Comparison of ENCODE assay signal across 8 cellular contexts in the genomic region with DNA sequence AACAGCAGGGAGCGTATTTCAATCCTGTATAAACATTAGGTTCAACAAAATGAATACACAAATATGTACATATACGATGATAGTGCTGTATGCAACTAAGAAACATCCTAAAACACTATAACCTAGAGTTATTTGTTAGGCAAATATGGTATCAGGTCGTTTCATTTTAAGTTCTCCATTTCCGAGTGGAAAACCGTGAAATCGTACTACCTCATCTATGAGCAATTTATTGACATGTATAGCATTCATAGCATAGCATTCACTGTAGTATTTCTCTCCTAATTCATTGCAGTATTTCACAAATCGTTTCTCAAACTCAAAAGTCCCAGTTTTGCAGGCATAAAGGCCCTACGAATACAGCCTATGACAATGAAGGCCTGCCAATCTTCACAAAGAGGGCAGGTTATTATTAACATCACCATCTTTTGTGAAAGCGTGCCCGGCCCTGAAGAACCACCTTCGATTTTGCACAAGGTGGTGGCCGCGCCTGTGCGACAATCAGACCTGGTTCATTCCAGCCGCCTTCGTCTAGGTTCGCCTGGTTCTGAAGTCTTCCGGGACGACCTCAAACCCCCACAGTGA. TPM values are rescaled to one million over a fixed set of nuclear protein-coding genes. Genes with fewer than 3 reads are reported as not detected.
DNase-seq lines count a peak whose midpoint lies in the region; ATAC-seq and TF ChIP-seq lines count a peak whose summit lies in the region.

No MANE protein-coding gene starts in this region.

- H4K20me1 ChIP-seq in DOHH2 (ENCODE audit: control insufficient read depth, insufficient read depth, low read depth, low read length) (no peaks in the 10 kb centered on the region), Karpas-422 (ENCODE audit: insufficient read depth, low read depth, low read length) (no peaks in the 10 kb centered on the region)

- H3K4me3 ChIP-seq in DOHH2 (ENCODE audit: low read length): peak overlapping the region; percentile 84
- peak overlapping the region; percentile 88 for H3K4me3 ChIP-seq in Karpas-422 (ENCODE audit: low read length)
- H3K4me3 ChIP-seq in astrocyte of the spinal cord (ENCODE audit: low read depth, low read length): peak overlapping the region; percentile 74
- peak overlapping the region; percentile 19 to 65 (median 64) for H3K4me3 ChIP-seq in thyroid gland (replicated peaks in 1 of 3)

- intact Hi-C loops in thyroid gland (cut with DNase I): no loop called here

- no peaks in the 10 kb centered on the region for H3K27me3 ChIP-seq in DOHH2 (ENCODE audit: control insufficient read depth, low read length)
- no peaks in the 10 kb centered on the region for H3K27me3 ChIP-seq in Karpas-422 (ENCODE audit: low read length)
- no peaks in the 10 kb centered on the region for H3K27me3 ChIP-seq in thyroid gland

- peak; percentile 61 for DNase-seq in Karpas-422
- peak; percentile 7 for DNase-seq in astrocyte of the spinal cord (ENCODE audit: low read depth, low spot score)
- DNase-seq in left lobe of liver (ENCODE audit: low spot score): no peak
- DNase-seq in thyroid gland: no peak
- no peak for DNase-seq in iPS-NIHi7 (ENCODE audit: extremely low spot score)
- DNase-seq in NK-92 treated with Interleukin-12 subunit alpha and Interleukin-12 subunit beta, amount 100 ng/mL, for 24 hours (lab: John Stamatoyannopoulos, UW): no peak

- 5 to 6% methylated on average over 19 of the region's 19 CpGs for WGBS in thyroid gland, 2 donors

- H2AFZ ChIP-seq in Karpas-422 (ENCODE audit: low read length): no peak overlapping the region

- ATAC-seq in GM21526 (IDR thresholded peaks at IDR 0.05; ENCODE audit: low FRiP score, unreplicated experiment) (peak; percentile 2), left lobe of liver (peak; percentile 40)

- H3K4me1 ChIP-seq in DOHH2 (ENCODE audit: control insufficient read depth, low read length) (peaks cover 28% of the 10 kb centered on the region), Karpas-422 (ENCODE audit: low read length) (peaks cover 32% of the 10 kb centered on the region), thyroid gland (peaks cover 0 to 13% of the 10 kb centered on the region in 2 donors)

- H3K9me2 ChIP-seq in DOHH2 (replicated peaks; ENCODE audit: control insufficient read depth, low read length) (no peaks in the 10 kb centered on the region), Karpas-422 (replicated peaks; ENCODE audit: insufficient read depth, low read length) (no peaks in the 10 kb centered on the region)

- in situ Hi-C loops in astrocyte of the spinal cord (cut with HindIII; ENCODE audit: low sequenced_read_pairs): no loop called here

- no peak for TF ChIP-seq POLR2A in thyroid gland (IDR thresholded peaks at IDR 0.05)

- H3K9ac ChIP-seq in Karpas-422 (ENCODE audit: low read length): peak overlapping the region; percentile 92

- no peaks in the 10 kb centered on the region for H3F3A ChIP-seq in DOHH2 (ENCODE audit: control insufficient read depth, insufficient read depth)

- H3K79me2 ChIP-seq in DOHH2 (ENCODE audit: control insufficient read depth, low read length) (peaks cover 55% of the 10 kb centered on the region), Karpas-422 (ENCODE audit: low read length) (peaks cover 54% of the 10 kb centered on the region)

- H3K4me2 ChIP-seq in DOHH2 (ENCODE audit: low read length) (peak overlapping the region; percentile 94), Karpas-422 (ENCODE audit: low read depth, low read length, poor library complexity, severe bottlenecking) (peak overlapping the region; percentile 93)

- TF ChIP-seq CTCF in DOHH2 (IDR thresholded peaks at IDR 0.05; ENCODE audit: low read depth, low read length, poor library complexity, severe bottlenecking) (no peak), astrocyte of the spinal cord (IDR thresholded peaks at IDR 0.05; ENCODE audit: low read depth, low read length) (no peak), thyroid gland (IDR thresholded peaks at IDR 0.05) (no peak)

- H3K9me3 ChIP-seq in DOHH2 (ENCODE audit: control insufficient read depth, insufficient read depth, low read length): no peaks in the 10 kb centered on the region
- no peaks in the 10 kb centered on the region for H3K9me3 ChIP-seq in Karpas-422 (ENCODE audit: low read length)
- H3K9me3 ChIP-seq in thyroid gland: no peaks in the 10 kb centered on the region

- H3K36me3 ChIP-seq in DOHH2 (ENCODE audit: control insufficient read depth, low read length): peaks cover 40% of the 10 kb centered on the region
- H3K36me3 ChIP-seq in Karpas-422 (ENCODE audit: insufficient read depth, low read length): peaks cover 21% of the 10 kb centered on the region
- H3K36me3 ChIP-seq in thyroid gland: no peaks in the 10 kb centered on the region

- H3K27ac ChIP-seq in DOHH2 (ENCODE audit: low read depth, low read length) (peak overlapping the region; percentile 80), Karpas-422 (ENCODE audit: low read length) (peak overlapping the region; percentile 88), thyroid gland (peak overlapping the region; percentile 75 to 85 (median 80))

RNA-seq across cellular contexts. Expression of gene ATAD1, which starts 0.6 kb away (rescaled TPM):
- 21.8 and 41.6 TPM in 2 replicates for total RNA-seq in Karpas-422 (2014; rRNA removed; shearing (Covaris generic); ENCODE audit: low replicate concordance)
- total RNA-seq in left lobe of liver (20.6 TPM), thyroid gland (10 to 100 TPM; 40.3 to 72.1 (median 53.7) TPM)

RNA-seq across cellular contexts. Expression of gene KLLN, which starts 46.0 kb away (rescaled TPM):
- total RNA-seq in Karpas-422 (2014; rRNA removed; shearing (Covaris generic); ENCODE audit: low replicate concordance): 1.1 and 2.0 TPM in 2 replicates
- total RNA-seq in left lobe of liver: 0.68 TPM
- total RNA-seq in thyroid gland: 1 to 10 TPM in 1 of 4 donors, under 1 TPM in 3; 0.27 to 1.2 (median 0.54) TPM

RNA-seq across cellular contexts. Expression of gene PTEN, which starts 46.0 kb away (rescaled TPM):
- total RNA-seq in Karpas-422 (2014; rRNA removed; shearing (Covaris generic); ENCODE audit: low replicate concordance): 161 and 281 TPM in 2 replicates
- total RNA-seq in left lobe of liver (41.5 TPM), thyroid gland (100 to 1,000 TPM; 112 to 183 (median 150) TPM)

Comparison
In these comparisons a context has a peak if more than half of its experiments do, and no peak if none do; other contexts are left out.
1. DNase-seq: peak in Karpas-422 (single experiment) and astrocyte of the spinal cord (single experiment); none in left lobe of liver (single experiment), thyroid gland (0 of 2), iPS-NIHi7 (single experiment) and NK-92 treated with Interleukin-12 subunit alpha and Interleukin-12 subunit beta, amount 100 ng/mL, for 24 hours (single experiment).
2. Peak in every context shown above with its lines, with median percentiles within 50 percentile points of each other: H3K27ac ChIP-seq and H3K4me3 ChIP-seq.